ENCODE assay signal across 17 cellular contexts in the genomic region with DNA sequence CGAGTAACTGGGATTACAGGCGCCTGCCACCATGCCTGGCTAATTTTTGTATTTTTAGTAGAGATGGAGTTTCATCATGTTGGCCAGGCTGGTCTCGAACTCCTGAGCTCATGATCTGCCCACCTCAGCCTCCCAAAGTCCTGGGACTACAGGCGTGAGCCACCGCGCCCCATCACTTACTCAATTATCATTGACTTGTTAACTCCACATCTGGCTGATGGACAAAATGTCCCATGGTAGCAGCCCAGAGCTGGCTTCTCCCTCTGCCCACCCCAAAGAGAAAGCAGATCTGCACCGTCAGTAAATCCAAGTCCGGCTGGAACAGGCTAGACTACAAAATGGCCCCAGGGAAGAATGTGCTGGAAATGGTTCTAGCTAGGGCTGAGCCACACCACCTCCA. TPM values are rescaled to one million over a fixed set of nuclear protein-coding genes. Genes with fewer than 3 reads are reported as not detected.
"Had no signal": no experiment of that assay in that cellular context is flagged by ENCODE, and none has a peak within 500 bp of the region (broad histone marks: within the 10 kb centered on the region; RNA-seq: fewer than 3 reads in every experiment).

No MANE protein-coding gene starts in this region.

RNA-seq across cellular contexts. Expression of a gene that starts 50.8 kb away (rescaled TPM):
- total RNA-seq: activated CD4-positive, alpha-beta memory T cell treated with anti-CD3 and anti-CD28 coated beads for 36 hours; activated CD4-positive, alpha-beta T cell treated with anti-CD3 and anti-CD28 coated beads for 36 hours; activated CD4-positive, alpha-beta T cell treated with anti-CD3 and anti-CD28 coated beads, Interleukin-2, amount 10 ng/mL, durations not matched to agents 24 days and 14 days; activated CD8-positive, alpha-beta memory T cell treated with anti-CD3 and anti-CD28 coated beads for 36 hours; activated CD8-positive, alpha-beta memory T cell treated with anti-CD3 and anti-CD28 coated beads, Interleukin-2, amount 10 ng/mL, durations not matched to agents 7 days and 5 days; activated CD8-positive, alpha-beta T cell treated with anti-CD3 and anti-CD28 coated beads, Interleukin-2, amount 10 ng/mL, durations not matched to agents 7 days and 5 days; activated naive CD4-positive, alpha-beta T cell treated with anti-CD3 and anti-CD28 coated beads for 36 hours; activated naive CD8-positive, alpha-beta T cell treated with anti-CD3 and anti-CD28 coated beads for 36 hours; activated T-helper 1 cell treated with anti-CD3 and anti-CD28 coated beads, Interleukin-12 subunit alpha, Interleukin-12 subunit beta, Interleukin-2, Interleukin-4 antibody, amounts not matched to agents 30 ng/mL and 10 ng/mL and 1 ng/mL, durations not matched to agents 14 hours and 24 hours and 36 hours; activated T-helper 2 cell treated with anti-CD3 and anti-CD28 coated beads, Interferon-gamma antibody, Interleukin-2, Interleukin-4, amounts not matched to agents 10 μg/mL and 5 μg/mL and 100 μg/mL, durations not matched to agents 14 hours and 24 hours and 36 hours; aorta; body of pancreas; dermis blood vessel endothelial cell; esophagus squamous epithelium; fibroblast of lung; gastroesophageal sphincter; glomerular endothelial cell had no signal
